Comparison of ENCODE assay signal across 1 cellular context in the genomic region with DNA sequence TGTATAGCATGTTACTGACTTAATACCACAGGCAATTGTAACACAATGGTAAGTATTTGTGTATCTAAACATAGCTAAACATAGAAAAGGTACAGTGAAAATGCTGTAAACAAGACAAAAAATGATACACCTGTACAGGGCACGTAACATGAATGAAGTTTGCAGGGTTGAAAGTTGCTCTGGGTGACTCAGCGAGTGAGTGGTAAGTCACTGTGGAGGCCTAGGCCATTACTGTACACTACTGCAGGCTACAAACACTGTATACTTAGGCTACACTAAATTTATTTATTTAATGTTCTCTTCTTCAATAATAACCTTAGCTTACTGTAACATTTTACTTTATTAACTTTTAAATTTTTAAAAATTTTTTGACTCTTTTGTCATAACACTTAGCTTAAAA.
TF ChIP-seq lines count a peak whose summit lies in the region.

No MANE protein-coding gene starts in this region.

TF ChIP-seq in K562, 482 proteins besides CTCF, POLR2A, EP300 and RAD21 (continued from another document):
- TF ChIP-seq, protein P1, sequence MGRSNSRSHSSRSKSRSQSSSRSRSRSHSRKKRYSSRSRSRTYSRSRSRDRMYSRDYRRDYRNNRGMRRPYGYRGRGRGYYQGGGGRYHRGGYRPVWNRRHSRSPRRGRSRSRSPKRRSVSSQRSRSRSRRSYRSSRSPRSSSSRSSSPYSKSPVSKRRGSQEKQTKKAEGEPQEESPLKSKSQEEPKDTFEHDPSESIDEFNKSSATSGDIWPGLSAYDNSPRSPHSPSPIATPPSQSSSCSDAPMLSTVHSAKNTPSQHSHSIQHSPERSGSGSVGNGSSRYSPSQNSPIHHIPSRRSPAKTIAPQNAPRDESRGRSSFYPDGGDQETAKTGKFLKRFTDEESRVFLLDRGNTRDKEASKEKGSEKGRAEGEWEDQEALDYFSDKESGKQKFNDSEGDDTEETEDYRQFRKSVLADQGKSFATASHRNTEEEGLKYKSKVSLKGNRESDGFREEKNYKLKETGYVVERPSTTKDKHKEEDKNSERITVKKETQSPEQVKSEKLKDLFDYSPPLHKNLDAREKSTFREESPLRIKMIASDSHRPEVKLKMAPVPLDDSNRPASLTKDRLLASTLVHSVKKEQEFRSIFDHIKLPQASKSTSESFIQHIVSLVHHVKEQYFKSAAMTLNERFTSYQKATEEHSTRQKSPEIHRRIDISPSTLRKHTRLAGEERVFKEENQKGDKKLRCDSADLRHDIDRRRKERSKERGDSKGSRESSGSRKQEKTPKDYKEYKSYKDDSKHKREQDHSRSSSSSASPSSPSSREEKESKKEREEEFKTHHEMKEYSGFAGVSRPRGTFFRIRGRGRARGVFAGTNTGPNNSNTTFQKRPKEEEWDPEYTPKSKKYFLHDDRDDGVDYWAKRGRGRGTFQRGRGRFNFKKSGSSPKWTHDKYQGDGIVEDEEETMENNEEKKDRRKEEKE (IDR thresholded peaks at IDR 0.05; ENCODE audit: borderline replicate concordance in 1 of 2, control insufficient read depth in 1 of 2, low read depth in 2 of 2, low read length in 1 of 2), result no peak
- TF ChIP-seq ARHGAP35 (IDR thresholded peaks at IDR 0.05; ENCODE audit: partially characterized antibody) (no peak), ELF1 (tag; IDR thresholded peaks at IDR 0.05) (no peak)
TF ChIP-seq in K562: peak in this region for 1.
